14 cellular contexts compared by ENCODE assay signal in genomic region chr15:44532689-44533088, GRCh38. TPM values are rescaled to one million over a fixed set of nuclear protein-coding genes. Genes with fewer than 3 reads are reported as not detected.
DNase-seq lines count a peak whose midpoint lies in the region; ATAC-seq, FAIRE-seq and TF ChIP-seq lines count a peak whose summit lies in the region.
"Had no signal": no experiment of that assay in that cellular context is flagged by ENCODE, and none has a peak within 500 bp of the region (broad histone marks: within the 10 kb centered on the region; RNA-seq: fewer than 3 reads in every experiment).

No MANE protein-coding gene starts in this region.

- no peak for TF ChIP-seq POLR2A in A549 (IDR thresholded peaks at IDR 0.05; ENCODE audit: low read length)
- TF ChIP-seq POLR2A in H1 (IDR thresholded peaks at IDR 0.05; ENCODE audit: control extremely low read depth in 1 of 2, low read depth in 2 of 2, low read length in 2 of 2) = no peak
- no peak for TF ChIP-seq POLR2A in tibial nerve (IDR thresholded peaks at IDR 0.05)

- POLR2A ChIA-PET in A549 (lab: Yijun Ruan, JAX) = interaction anchor here (0.6 kb wide), 1 partner anchor 14 kb away, joined by 3 read pairs; no protein-coding TSS in a partner anchor
- POLR2A ChIA-PET in H1 (lab: Charles Lee; ENCODE audit: partially characterized antibody) = interaction anchor here (1.7 to 2.0 kb wide), 2 partner anchors 10 to 105 kb away, joined by 7 read pairs; partner anchors contain the start of gene CTDSPL2

- H2AFZ ChIP-seq in OCI-LY1 (ENCODE audit: low read length) (no peak overlapping the region), H1 (ENCODE audit: low read length) (no peak overlapping the region)

- no peak for ATAC-seq in A549
- no peak for ATAC-seq in HG02759 (IDR thresholded peaks at IDR 0.05; ENCODE audit: unreplicated experiment)

- H3K23ac ChIP-seq in H1 (ENCODE audit: insufficient read length) = no peak overlapping the region

- H3K9me2 ChIP-seq in OCI-LY1 (ENCODE audit: low read depth, low read length) = no peaks in the 10 kb centered on the region

- TF ChIP-seq RAD21 in A549 (conservative IDR thresholded peaks at IDR 0.05 in 1 of 2, IDR thresholded peaks at IDR 0.05 in 1 of 2) = no peak
- TF ChIP-seq RAD21 in H1 (IDR thresholded peaks at IDR 0.05 in 1 of 2, conservative IDR thresholded peaks at IDR 0.05 in 1 of 2; ENCODE audit: low read depth in 2 of 2, low read length in 2 of 2) = peak in 1 of 2 experiments; percentile 17; a peak in 1 of 4 replicates

- no peak overlapping the region for H3K14ac ChIP-seq in H1 (ENCODE audit: insufficient read length)

- no peak overlapping the region for H2BK20ac ChIP-seq in H1 (ENCODE audit: low read length)

- no peak overlapping the region for H3K4ac ChIP-seq in H1 (replicated peaks; ENCODE audit: insufficient read length, low read depth, low read length)

- H3K27ac ChIP-seq in A549 (no peak overlapping the region), OCI-LY1 (ENCODE audit: low read depth, low read length, poor library complexity, severe bottlenecking) (no peak overlapping the region), H1 (ENCODE audit: low read depth, low read length) (no peak overlapping the region), tibial nerve (no peak overlapping the region)

- no peak overlapping the region for H3K56ac ChIP-seq in H1 (replicated peaks; ENCODE audit: insufficient read length, low read depth, low read length)

- H4K20me1 ChIP-seq in OCI-LY1 (ENCODE audit: insufficient read depth, low read length) (no peaks in the 10 kb centered on the region), H1 (replicated peaks in 1 of 2; ENCODE audit: control insufficient read depth in 1 of 2, insufficient read depth in 2 of 2, low read length in 2 of 2) (no peaks in the 10 kb centered on the region)

- 83% methylated on average over 3 of the region's 3 CpGs for WGBS in A549 (ENCODE audit: missing lambda C conversion rate)
- WGBS in H1 (ENCODE audit: extremely low coverage in 1 of 2, insufficient coverage in 1 of 2, insufficient read length in 1 of 2, insufficient replicate concordance in 2 of 2, low coverage in 1 of 2, low lambda C conversion rate in 2 of 2, missing lambda C conversion rate in 1 of 2), 2 experiments = 95% methylated on average over 3 of the region's 3 CpGs; no CpG with 5 or more reads in 1 of the 2 experiments
- 92 to 99% methylated on average over 3 of the region's 3 CpGs for WGBS in tibial nerve, 2 donors

- no peak overlapping the region for H2BK12ac ChIP-seq in H1 (ENCODE audit: low read depth, low read length)

- FAIRE-seq in A549 (lab: Jason Lieb, UNC) (no peak), H1 (lab: Jason Lieb, UNC) (no peak), GM19239 (lab: Jason Lieb, UNC) (no peak)
- FAIRE-seq: astrocyte, kidney had no signal

- no peak overlapping the region for H3K18ac ChIP-seq in H1 (ENCODE audit: extremely low read depth, low read length)

- no peak overlapping the region for H3K4me2 ChIP-seq in A549
- H3K4me2 ChIP-seq in OCI-LY1 (ENCODE audit: low read length) = no peak overlapping the region
- no peak overlapping the region for H3K4me2 ChIP-seq in H1 (ENCODE audit: insufficient read depth in 1 of 2, low read depth in 2 of 2, low read length in 2 of 2)

- H4K8ac ChIP-seq in H1 (ENCODE audit: extremely low read depth, insufficient read depth, low read length) = no peak overlapping the region

- no peak overlapping the region for H2AK5ac ChIP-seq in H1 (ENCODE audit: low read depth, low read length)

- H2BK15ac ChIP-seq in H1 (ENCODE audit: low read length) = no peak overlapping the region

- TF ChIP-seq EP300 in A549 (IDR thresholded peaks at IDR 0.05) (no peak), H1 (IDR thresholded peaks at IDR 0.05; ENCODE audit: borderline replicate concordance in 1 of 2, low read depth in 2 of 2, low read length in 2 of 2) (no peak), tibial nerve (IDR thresholded peaks at IDR 0.05) (no peak)

- no peak overlapping the region for H4K5ac ChIP-seq in H1 (ENCODE audit: insufficient read length, low read depth, low read length)

- H3K9me3 ChIP-seq in A549 = no peaks in the 10 kb centered on the region
- no peaks in the 10 kb centered on the region for H3K9me3 ChIP-seq in OCI-LY1 (ENCODE audit: low read length)
- no peaks in the 10 kb centered on the region for H3K9me3 ChIP-seq in H1 (ENCODE audit: insufficient read depth in 2 of 2, low read depth in 1 of 2, low read length in 1 of 2)
- H3K9me3 ChIP-seq in tibial nerve = no peaks in the 10 kb centered on the region

- H3K4me3 ChIP-seq in A549 (no peak overlapping the region), OCI-LY1 (ENCODE audit: low read depth, low read length, poor library complexity, severe bottlenecking) (no peak overlapping the region), H1 (ENCODE audit: extremely low read depth in 1 of 4, insufficient read depth in 2 of 4, low read depth in 3 of 4, low read length in 4 of 4) (no peak overlapping the region), tibial nerve (no peak overlapping the region)

- H4K91ac ChIP-seq in H1 (replicated peaks; ENCODE audit: insufficient read length, low read length) = no peak overlapping the region

- no peaks in the 10 kb centered on the region for H3K27me3 ChIP-seq in OCI-LY1 (ENCODE audit: insufficient read depth, low read length)
- H3K27me3 ChIP-seq in H1 (replicated peaks in 1 of 4; ENCODE audit: control insufficient read depth in 3 of 4, extremely low read depth in 1 of 4, insufficient read depth in 3 of 4, low read length in 3 of 4) = no peaks in the 10 kb centered on the region
- no peaks in the 10 kb centered on the region for H3K27me3 ChIP-seq in tibial nerve

- TF ChIP-seq CTCF in A549 (IDR thresholded peaks at IDR 0.05) (no peak; the same call in 2 of the 3 replicates), OCI-LY1 (IDR thresholded peaks at IDR 0.05; ENCODE audit: low read length) (peak; percentile 54; the same call in 1 of the 2 replicates), H1 (IDR thresholded peaks at IDR 0.05; ENCODE audit: control extremely low read depth in 1 of 3, insufficient read depth in 1 of 3, low read depth in 1 of 3, low read length in 3 of 3) (peak in 1 of 3 experiments; percentile 32; a peak in 2 of 4 replicates), tibial nerve (IDR thresholded peaks at IDR 0.05) (no peak)

- H3K9ac ChIP-seq in OCI-LY1 (ENCODE audit: low read length) = no peak overlapping the region
- H3K9ac ChIP-seq in H1 (replicated peaks in 1 of 4; ENCODE audit: extremely low read depth in 1 of 4, low read depth in 3 of 4, low read length in 3 of 4) = no peak overlapping the region

- H3K79me2 ChIP-seq in OCI-LY1 (ENCODE audit: insufficient read depth, low read length) (peaks cover 5% of the 10 kb centered on the region), H1 (ENCODE audit: control insufficient read depth in 1 of 2, insufficient read depth in 2 of 2, low read length in 2 of 2) (peaks cover 0 to 1% of the 10 kb centered on the region in 2 experiments; a peak in 2 of 4 replicates)

- 0 out of 2 replicates have a peak, but pooled peaks cover 3% of the 10 kb centered on the region for H3F3A ChIP-seq in OCI-LY1 (ENCODE audit: insufficient read depth, low read length)

- CTCF ChIA-PET in A549 (lab: Yijun Ruan, JAX) (interaction anchor here (0.8 to 1.7 kb wide), 4 partner anchors 10 to 103 kb away, joined by 3 to 4 read pairs (median 4); no protein-coding TSS in a partner anchor), H1 (lab: Charles Lee; ENCODE audit: partially characterized antibody) (interaction anchor here (0.9 to 1.9 kb wide), 6 partner anchors 13 to 321 kb away, joined by 3 to 6 read pairs (median 3); no protein-coding TSS in a partner anchor)

- no peak overlapping the region for H2BK5ac ChIP-seq in H1 (ENCODE audit: low read depth, low read length)

- H2BK120ac ChIP-seq in H1 (replicated peaks; ENCODE audit: low read depth, low read length) = no peak overlapping the region

- H3K4me1 ChIP-seq in A549 = peaks cover 9% of the 10 kb centered on the region; the same call in 2 of the 3 replicates
- peaks cover 9% of the 10 kb centered on the region for H3K4me1 ChIP-seq in OCI-LY1 (ENCODE audit: insufficient read depth, low read length, severe bottlenecking)
- H3K4me1 ChIP-seq in H1 (replicated peaks in 1 of 4; ENCODE audit: control insufficient read depth in 3 of 4, insufficient read depth in 4 of 4, low read length in 3 of 4) = peaks cover 0 to 4% (median 0%) of the 10 kb centered on the region in 4 experiments; a peak in 2 of 7 replicates
- H3K4me1 ChIP-seq in tibial nerve = peaks cover 0 to 17% (median 3%) of the 10 kb centered on the region in 4 donors

- DNase-seq in A549 (ENCODE audit: low read depth in 1 of 2, low spot score in 1 of 2) = peak in 1 of 2 experiments; percentile 8
- peak; percentile 25 for DNase-seq in ELR (ENCODE audit: low read depth)
- DNase-seq in H1 (ENCODE audit: low read depth in 1 of 2, low spot score in 2 of 2) = no peak
- no peak for DNase-seq in tibial nerve (ENCODE audit: low spot score in 2 of 2)
- DNase-seq in stimulated activated CD4-positive, alpha-beta T cell treated with anti-CD3 and anti-CD28 coated beads, Interleukin-12 subunit alpha, Interleukin-12 subunit beta, amount 100 ng/mL, for 4 hours = no peak
- DNase-seq in GM19239 (ENCODE audit: insufficient read length, low spot score) = no peak
- DNase-seq: activated T-cell treated with anti-CD3 and anti-CD28 coated beads for 4 hours; effector CD4-positive, alpha-beta T cell; kidney; retina; stimulated activated CD4-positive, alpha-beta T cell treated with anti-CD3 and anti-CD28 coated beads, Interleukin-4, amount 100 ng/mL, for 4 hours had no signal

- no peaks in the 10 kb centered on the region for H3K36me3 ChIP-seq in OCI-LY1 (ENCODE audit: insufficient read depth, low read length)
- H3K36me3 ChIP-seq in H1 (ENCODE audit: control insufficient read depth in 2 of 4, insufficient read depth in 4 of 4, low read length in 3 of 4) = peaks cover 0 to 5% (median 0%) of the 10 kb centered on the region in 4 experiments; a peak in 1 of 8 replicates
- H3K36me3 ChIP-seq in tibial nerve = peaks cover 0 to 21% (median 0%) of the 10 kb centered on the region in 3 donors

- no peaks in the 10 kb centered on the region; the same call in none of the 2 replicates for H3K79me1 ChIP-seq in H1 (ENCODE audit: low read depth, low read length)

- H3K23me2 ChIP-seq in H1 (ENCODE audit: low read depth, low read length) = peaks cover 4% of the 10 kb centered on the region; the same call in 1 of the 2 replicates

RNA-seq across cellular contexts. Expression of gene EIF3J, which starts 4.3 kb away (rescaled TPM):
- 91.3 and 114 TPM in 2 replicates for polyA plus RNA-seq in A549 (2011; rRNA removed)
- polyA plus RNA-seq in A549 (2012; cell fraction: cytosol; rRNA removed) = 32.7 and 33.0 TPM in 2 replicates
- polyA plus RNA-seq in A549 (2012; cell fraction: nucleus; rRNA removed) = 8.7 and 11.4 TPM in 2 replicates
- 88.5 to 107 TPM (median 90.6 TPM) in 3 replicates for polyA plus RNA-seq in A549 (2017; fragmentation: RNase III; extraction: RNeasy Plus Mini Kit Qiagen cat#74134 plus additional on column Dnase treatment)
- polyA minus RNA-seq in A549 (2011; rRNA and poly(A)+ RNA removed) = 20.6 and 23.1 TPM in 2 replicates
- total RNA-seq in H1 (2021; fragmentation: NEBNext Ultra II Directional; extraction: Animal tissue kit (Norgen Biotek cat#: 25700)) = 109 and 119 TPM in 2 replicates
- polyA plus RNA-seq in H1 (2011; rRNA removed) = 15.6 and 26.8 TPM in 2 replicates
- 30.5 TPM for polyA plus RNA-seq in H1 (2011; cell fraction: cytosol; rRNA removed)
- polyA plus RNA-seq in H1 (2011; cell fraction: nucleus; rRNA removed) = 8.0 TPM
- polyA plus RNA-seq in H1 (2012, experiment 1 of 2) = 44.1 to 74.9 TPM (median 45.4 TPM) in 4 replicates
- 12.0 TPM for polyA plus RNA-seq in H1 (2012, experiment 2 of 2)
- 49.8 TPM for polyA plus RNA-seq in H1 (2013, experiment 1 of 2)
- 48.1 TPM for polyA plus RNA-seq in H1 (2013, experiment 2 of 2)
- 38.8 and 48.6 TPM in 2 replicates for polyA minus RNA-seq in H1 (2011; rRNA and poly(A)+ RNA removed)
- polyA minus RNA-seq in H1 (2011; cell fraction: cytosol; rRNA and poly(A)+ RNA removed) = 21.1 TPM
- 46.2 TPM for polyA minus RNA-seq in H1 (2011; cell fraction: nucleus; rRNA and poly(A)+ RNA removed)
- total RNA-seq in tibial nerve = 10 to 100 TPM; 53.6 to 93.6 (median 74.7) TPM

Comparison
In these comparisons a context has a peak if more than half of its experiments do, and no peak if none do; other contexts are left out.
1. Of the 18 proteins assayed by ChIP-seq in both H1 and A549: peak only in H1: none; only in A549: none; in both: KDM1A; in neither: 15; mixed calls (peak in some experiments, not most) for 2.